In genomic region chr3:112605285-112605684, GRCh38 we compare ENCODE assay signal across 1 cellular context.
TF ChIP-seq lines count a peak whose summit lies in the region.

No MANE protein-coding gene starts in this region.

TF ChIP-seq in IMR-90, 13 proteins besides CTCF, POLR2A, EP300 and RAD21 (continued from another document):
- no peak for TF ChIP-seq RFX5 (IDR thresholded peaks at IDR 0.05; ENCODE audit: low read depth, low read length)
- TF ChIP-seq FOS (IDR thresholded peaks at IDR 0.05; ENCODE audit: low read depth, low read length), result peak; percentile 32; the same call in 1 of the 2 replicates
- TF ChIP-seq BHLHE40 (IDR thresholded peaks at IDR 0.05; ENCODE audit: low read depth, low read length), result no peak
- TF ChIP-seq CHD1 (IDR thresholded peaks at IDR 0.05; ENCODE audit: low read depth, low read length), result no peak
- TF ChIP-seq MXI1 (IDR thresholded peaks at IDR 0.05; ENCODE audit: borderline replicate concordance, low read depth, low read length), result 0 out of 2 replicates have a peak, but pooled peaks have one; percentile 61
- no peak for TF ChIP-seq SMC3 (IDR thresholded peaks at IDR 0.05; ENCODE audit: low read depth, low read length)
- TF ChIP-seq NFE2L2 (IDR thresholded peaks at IDR 0.05; ENCODE audit: low read depth, low read length), result peak; percentile 43; the same call in 1 of the 2 replicates
- no peak for TF ChIP-seq USF2 (IDR thresholded peaks at IDR 0.05; ENCODE audit: low read depth, low read length)
- peak; percentile 84 for TF ChIP-seq MAFK (IDR thresholded peaks at IDR 0.05; ENCODE audit: low read depth, low read length)
- peak; percentile 46 for TF ChIP-seq RCOR1 (IDR thresholded peaks at IDR 0.05; ENCODE audit: insufficient replicate concordance, low read length)
- TF ChIP-seq CEBPB (IDR thresholded peaks at IDR 0.05; ENCODE audit: low read depth, low read length), result peak; percentile 30; the same call in 1 of the 2 replicates
- no peak for TF ChIP-seq ELK1 (IDR thresholded peaks at IDR 0.05; ENCODE audit: borderline replicate concordance, low read depth, low read length)
